In the genomic region with DNA sequence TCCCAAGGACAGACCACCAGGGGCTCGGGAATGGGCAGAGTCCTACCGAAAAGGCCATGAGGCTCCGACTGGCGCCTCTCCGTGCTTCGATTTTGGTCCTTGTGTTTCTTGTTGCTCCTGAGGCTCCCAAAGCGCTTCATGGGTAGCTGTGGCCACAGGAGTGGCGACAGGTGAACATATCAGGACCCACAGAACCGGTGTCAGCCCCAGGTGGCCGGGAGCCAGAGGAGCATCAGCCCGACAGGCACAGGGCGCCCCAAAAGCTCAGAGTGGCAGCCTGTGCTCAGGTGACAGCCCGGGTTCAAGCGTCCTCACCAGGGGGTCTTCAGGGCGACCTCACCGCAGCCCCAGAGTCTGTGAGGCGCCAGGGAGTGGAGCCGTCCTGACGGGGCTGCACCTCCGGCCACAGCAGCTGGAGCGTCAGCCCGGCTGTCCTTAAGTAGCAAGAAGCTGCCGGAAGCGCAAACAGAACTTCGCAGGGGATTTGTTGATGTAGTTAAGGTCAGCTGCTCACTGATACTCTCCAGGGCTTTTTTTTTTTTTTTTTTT, we compare ENCODE assay signal across 9 cellular contexts.
A peak's percentile ranks its signal among the peaks of the same experiment; 100 is the strongest.
DNase-seq lines count a peak whose midpoint lies in the region; ATAC-seq and TF ChIP-seq lines count a peak whose summit lies in the region.
"Had no signal": no experiment of that assay in that cellular context is flagged by ENCODE, and none has a peak within 500 bp of the region (broad histone marks: within the 10 kb centered on the region; RNA-seq: fewer than 3 reads in every experiment).

No MANE protein-coding gene starts in this region.

- no peak for TF ChIP-seq EP300 in transverse colon (IDR thresholded peaks at IDR 0.05; ENCODE audit: low read depth)

- no peaks in the 10 kb centered on the region for H3K9me3 ChIP-seq in right lobe of liver
- H3K9me3 ChIP-seq in transverse colon = no peaks in the 10 kb centered on the region

- peak overlapping the region; percentile 64 for H3K27ac ChIP-seq in brain microvascular endothelial cell
- H3K27ac ChIP-seq in right lobe of liver = peak overlapping the region in 2 of 3 donors; percentile 24 to 31
- peak overlapping the region; percentile 64 to 70 (median 66) for H3K27ac ChIP-seq in transverse colon

- H3K27me3 ChIP-seq in brain microvascular endothelial cell (replicated peaks) (no peaks in the 10 kb centered on the region), right lobe of liver (no peaks in the 10 kb centered on the region), transverse colon (no peaks in the 10 kb centered on the region)

- intact Hi-C loops in right lobe of liver (cut with DNase I) = no loop called here
- intact Hi-C loops in transverse colon (cut with DNase I; ENCODE audit: low total_unique reads) = no loop called here

- in situ Hi-C loops in brain microvascular endothelial cell (cut with HindIII; ENCODE audit: low pct_ligation_motif_present, low sequenced_read_pairs) (no loop called here), transverse colon (cut with MboI; ENCODE audit: low pct_ligation_motif_present in 1 of 4, low pct_unique_long_range_greater_than_20kb in 1 of 4, low sequenced_read_pairs in 3 of 4) (loop anchor here in 2 of 4 donors (25.0 kb wide), 2 partner anchors 99 to 274 kb away; no protein-coding TSS in a partner anchor)

- H3K4me3 ChIP-seq in brain microvascular endothelial cell (ENCODE audit: low read depth, low read length) = peak overlapping the region; percentile 49
- no peak overlapping the region for H3K4me3 ChIP-seq in right lobe of liver
- peak overlapping the region in 2 of 4 donors; percentile 9 to 34 for H3K4me3 ChIP-seq in transverse colon

- H3K36me3 ChIP-seq in brain microvascular endothelial cell (replicated peaks) (no peaks in the 10 kb centered on the region), right lobe of liver (no peaks in the 10 kb centered on the region), transverse colon (no peaks in the 10 kb centered on the region)

- WGBS in right lobe of liver (ENCODE audit: insufficient coverage, low coverage, low lambda C conversion rate, missing lambda C conversion rate) = 65% methylated on average over 3 of the region's 25 CpGs
- WGBS in transverse colon (ENCODE audit: low coverage in 1 of 2), 2 donors = 65 to 70% methylated on average over 2 to 25 of the region's 25 CpGs

- H3K4me1 ChIP-seq in right lobe of liver (no peaks in the 10 kb centered on the region), transverse colon (peaks cover 0 to 14% (median 0%) of the 10 kb centered on the region in 4 donors)

- TF ChIP-seq CTCF in brain microvascular endothelial cell (IDR thresholded peaks at IDR 0.05; ENCODE audit: low read depth, low read length, missing control alignments) (no peak), right lobe of liver (IDR thresholded peaks at IDR 0.05) (no peak), transverse colon (IDR thresholded peaks at IDR 0.05) (no peak)

- no peak for TF ChIP-seq POLR2A in right lobe of liver (IDR thresholded peaks at IDR 0.05)
- no peak for TF ChIP-seq POLR2A in transverse colon (IDR thresholded peaks at IDR 0.05)

- ATAC-seq in right lobe of liver = peak; percentile 32 to 49 (median 42)
- no peak for ATAC-seq in GM18517 (IDR thresholded peaks at IDR 0.05; ENCODE audit: unreplicated experiment)
- no peak for ATAC-seq in HG03520 (IDR thresholded peaks at IDR 0.05; ENCODE audit: unreplicated experiment)

- DNase-seq in NCI-H187 (lab: John Stamatoyannopoulos, UW) = peak; percentile 77 to 81
- DNase-seq in NCI-H187 treated with DMSO at 0.1 percent for 48 hours (lab: John Stamatoyannopoulos, UW) = no peak
- no peak for DNase-seq in brain microvascular endothelial cell
- DNase-seq in right lobe of liver = peak in 1 of 3 donors; percentile 54
- no peak for DNase-seq in transverse colon
- DNase-seq in foreskin melanocyte = no peak
- DNase-seq: activated CD4-positive, CD25-positive, alpha-beta regulatory T cell had no signal

Comparison
In these comparisons a context has a peak if more than half of its experiments do, and no peak if none do; other contexts are left out.
1. DNase-seq: peak in NCI-H187 (2 of 2); none in NCI-H187 treated with DMSO at 0.1 percent for 48 hours (single experiment), brain microvascular endothelial cell (single experiment), transverse colon (single experiment) and foreskin melanocyte (single experiment).
2. ATAC-seq: peak in right lobe of liver (4 of 4); none in GM18517 (single experiment) and HG03520 (single experiment).
3. Peak in every context shown above with its lines, with median percentiles within 50 percentile points of each other: H3K27ac ChIP-seq.